Comparison of ENCODE assay signal across 1 cellular context in the genomic region with DNA sequence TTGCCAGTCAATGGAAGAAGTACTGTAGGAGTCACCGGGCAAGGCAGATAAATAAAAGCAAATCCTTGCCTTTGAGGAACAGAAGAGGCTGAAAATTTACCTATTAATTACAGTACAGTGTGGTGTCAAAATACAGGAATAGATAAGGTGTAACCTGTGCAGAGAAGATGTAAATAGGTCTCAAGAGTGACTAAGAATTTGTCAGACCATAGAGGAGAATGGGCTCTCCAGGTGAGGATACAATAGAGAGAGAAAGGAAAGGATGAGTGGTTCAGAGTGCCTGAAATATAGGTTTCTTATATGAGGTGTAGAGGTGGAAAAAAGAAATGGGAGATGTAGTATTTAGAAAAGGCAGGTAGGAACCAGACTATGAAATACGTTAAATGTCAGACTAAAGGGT.
TF ChIP-seq lines count a peak whose summit lies in the region.

No MANE protein-coding gene starts in this region.

TF ChIP-seq in H1, 55 proteins besides CTCF, POLR2A, EP300 and RAD21:
- no peak for TF ChIP-seq TAF1 (IDR thresholded peaks at IDR 0.05; ENCODE audit: low read depth, low read length)
- no peak for TF ChIP-seq RFX5 (IDR thresholded peaks at IDR 0.05; ENCODE audit: borderline replicate concordance, low read depth, low read length)
- TF ChIP-seq, protein P1, sequence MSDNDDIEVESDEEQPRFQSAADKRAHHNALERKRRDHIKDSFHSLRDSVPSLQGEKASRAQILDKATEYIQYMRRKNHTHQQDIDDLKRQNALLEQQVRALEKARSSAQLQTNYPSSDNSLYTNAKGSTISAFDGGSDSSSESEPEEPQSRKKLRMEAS (IDR thresholded peaks at IDR 0.05): no peak
- no peak for TF ChIP-seq FOSL1 (IDR thresholded peaks at IDR 0.05; ENCODE audit: insufficient read depth, low read depth, low read length)
- TF ChIP-seq TAF7 (optimal IDR thresholded peaks at IDR 0.05; ENCODE audit: borderline replicate concordance, low read depth, low read length): no peak
- TF ChIP-seq RBBP5 (IDR thresholded peaks at IDR 0.05; ENCODE audit: borderline replicate concordance, low read depth, low read length): no peak
- TF ChIP-seq SAP30 (IDR thresholded peaks at IDR 0.05; ENCODE audit: insufficient read depth, insufficient replicate concordance, low read length): no peak
- no peak for TF ChIP-seq SIRT6 (IDR thresholded peaks at IDR 0.05; ENCODE audit: low read length)
- no peak for TF ChIP-seq TEAD4 (IDR thresholded peaks at IDR 0.05; ENCODE audit: low read depth, low read length)
- no peak for TF ChIP-seq POU5F1 (IDR thresholded peaks at IDR 0.05; ENCODE audit: low read depth, low read length)
- no peak for TF ChIP-seq SIN3A (conservative IDR thresholded peaks at IDR 0.05 in 1 of 2, IDR thresholded peaks at IDR 0.05 in 1 of 2; ENCODE audit: low read depth in 1 of 2, low read length in 2 of 2)
- TF ChIP-seq SP2 (IDR thresholded peaks at IDR 0.05; ENCODE audit: low read length): no peak
